ENCODE assay signal across 7 cellular contexts in genomic region chr2:18213986-18214385, GRCh38.
"Had no signal": no experiment of that assay in that cellular context is flagged by ENCODE, and none has a peak within 500 bp of the region (broad histone marks: within the 10 kb centered on the region; RNA-seq: fewer than 3 reads in every experiment).

No MANE protein-coding gene starts in this region.

- H3K4me1 Mint-ChIP-seq: IgD-negative memory B cell had no signal

- H3K27ac ChIP-seq: HL-60 had no signal

- H3K36me3 Mint-ChIP-seq: IgD-negative memory B cell had no signal

- H3K27ac Mint-ChIP-seq: IgD-negative memory B cell had no signal

- DNase-seq: IMR-90, KBM-7 had no signal

- H3K9me3 Mint-ChIP-seq: IgD-negative memory B cell had no signal

- FAIRE-seq: HepG2, HTR-8/SVneo, K562 had no signal

- H3K4me3 ChIP-seq: K562 had no signal

- ATAC-seq: HepG2, K562 had no signal

- H3K4me3 Mint-ChIP-seq: IgD-negative memory B cell had no signal
